Comparison of ENCODE assay signal across 8 cellular contexts in genomic region chr2:85541753-85542457, GRCh38. TPM values are rescaled to one million over a fixed set of nuclear protein-coding genes. Genes with fewer than 3 reads are reported as not detected.
A peak's percentile ranks its signal among the peaks of the same experiment; 100 is the strongest.
DNase-seq lines count a peak whose midpoint lies in the region; ATAC-seq and TF ChIP-seq lines count a peak whose summit lies in the region.

No MANE protein-coding gene starts in this region.

- H3K36me3 Mint-ChIP-seq in H9 (ENCODE audit: insufficient read depth in 1 of 3, low read depth in 3 of 3), result peaks cover 49 to 75% (median 58%) of the 10 kb centered on the region in 3 experiments
- peaks cover 3% of the 10 kb centered on the region for H3K36me3 Mint-ChIP-seq in T-helper 17 cell (ENCODE audit: low read depth)

- H3K23ac ChIP-seq in H9 (ENCODE audit: insufficient read length, low read depth, low read length), result no peak overlapping the region

- no peak overlapping the region for H2BK120ac ChIP-seq in H9 (ENCODE audit: low read depth, low read length, poor library complexity, severe bottlenecking)

- H3K36me3 ChIP-seq in esophagus (ENCODE audit: control insufficient read depth in 2 of 2, insufficient read depth in 2 of 2, low read length in 1 of 2), result peaks cover 10 to 15% of the 10 kb centered on the region in 2 donors
- H3K36me3 ChIP-seq in gastrocnemius medialis, result peaks cover 0 to 54% of the 10 kb centered on the region in 2 donors

- no peak for TF ChIP-seq CTCF in H9 (conservative IDR thresholded peaks at IDR 0.05)
- TF ChIP-seq CTCF in gastrocnemius medialis (IDR thresholded peaks at IDR 0.05 in 4 of 5, conservative IDR thresholded peaks at IDR 0.05 in 1 of 5), result no peak

- no peaks in the 10 kb centered on the region for H3K79me1 ChIP-seq in H9 (ENCODE audit: insufficient read depth, low read depth, low read length, poor library complexity, severe bottlenecking)

- peaks cover 5% of the 10 kb centered on the region; the same call in 1 of the 2 replicates for H3K27me3 Mint-ChIP-seq in H9 (ENCODE audit: low read depth)
- no peaks in the 10 kb centered on the region for H3K27me3 Mint-ChIP-seq in T-helper 17 cell

- no peak overlapping the region for H2BK15ac ChIP-seq in H9 (ENCODE audit: low read depth, low read length)

- no peak for ATAC-seq in T-helper 17 cell
- ATAC-seq in gastrocnemius medialis, result no peak

- peaks cover 25% of the 10 kb centered on the region for H3K79me2 ChIP-seq in H9 (ENCODE audit: insufficient read depth, low read length)

- no peaks in the 10 kb centered on the region for H4K20me1 ChIP-seq in H9 (ENCODE audit: control insufficient read depth, insufficient read depth, insufficient read length)

- H2AK5ac ChIP-seq in H9 (ENCODE audit: insufficient read length, low read length), result no peak overlapping the region

- peak overlapping the region; percentile 95 to 98 for H3K4me3 Mint-ChIP-seq in H9
- peak overlapping the region; percentile 31 for H3K4me3 Mint-ChIP-seq in T-helper 17 cell

- H3K27ac ChIP-seq in H9 (ENCODE audit: insufficient read length, low read depth, low read length), result no peak overlapping the region
- H3K27ac ChIP-seq in esophagus (ENCODE audit: low read depth in 2 of 2, low read length in 1 of 2), result peak overlapping the region; percentile 49 to 58
- peak overlapping the region; percentile 97 to 99 (median 98) for H3K27ac ChIP-seq in gastrocnemius medialis

- H2BK20ac ChIP-seq in H9 (ENCODE audit: low read depth, low read length, poor library complexity, severe bottlenecking), result no peak overlapping the region

- peak overlapping the region; percentile 26 for H3K9ac ChIP-seq in H9 (ENCODE audit: extremely low read depth, insufficient read length, low read length)

- peaks cover 36 to 49% of the 10 kb centered on the region in 2 experiments for H3K4me1 Mint-ChIP-seq in H9
- peaks cover 37% of the 10 kb centered on the region for H3K4me1 Mint-ChIP-seq in T-helper 17 cell

- no peak overlapping the region for H4K8ac ChIP-seq in H9 (replicated peaks; ENCODE audit: insufficient read length, low read depth, low read length)

- TF ChIP-seq POLR2A in gastrocnemius medialis (IDR thresholded peaks at IDR 0.05), result no peak

- no peak overlapping the region for H3K4ac ChIP-seq in H9 (ENCODE audit: low read depth, low read length)

- H3K4me3 ChIP-seq in esophagus (ENCODE audit: low read depth in 1 of 2, low read length in 2 of 2) (peak overlapping the region in 1 of 2 donors; percentile 67), gastrocnemius medialis (peak overlapping the region; percentile 74 to 90 (median 84))

- intact Hi-C loops in gastrocnemius medialis (cut with DNase I; ENCODE audit: low total_unique reads) (loop anchor here (2.0 kb wide), 1 partner anchor 61 kb away; the partner anchor contains the start of gene TMEM150A), head of caudate nucleus (cut with DNase I) (no loop called here)

- H3K27ac Mint-ChIP-seq in H9, result peak overlapping the region in 2 of 3 experiments; percentile 80 to 84; a peak in 2 of 7 replicates
- peak overlapping the region; percentile 94 for H3K27ac Mint-ChIP-seq in T-helper 17 cell

- no peak overlapping the region for H2AFZ ChIP-seq in H9 (ENCODE audit: low read length)

- no peak overlapping the region for H3T11ph ChIP-seq in H9 (ENCODE audit: low read length)

- H3K9me3 Mint-ChIP-seq in H9, result peaks cover 0 to 3% of the 10 kb centered on the region in 2 experiments; a peak in 1 of 5 replicates

- H3K4me1 ChIP-seq in H9 (ENCODE audit: insufficient read depth, low read length) (0 out of 2 replicates have a peak, but pooled peaks cover 2% of the 10 kb centered on the region), esophagus (ENCODE audit: control insufficient read depth in 2 of 2, insufficient read depth in 2 of 2, low read length in 1 of 2) (peaks cover 0 to 3% of the 10 kb centered on the region in 2 donors), gastrocnemius medialis (peaks cover 60 to 63% of the 10 kb centered on the region in 2 donors)

- peaks cover 17% of the 10 kb centered on the region for H3K23me2 ChIP-seq in H9 (ENCODE audit: insufficient read length, low read depth, low read length, poor library complexity, severe bottlenecking)

- H4K91ac ChIP-seq in H9 (ENCODE audit: insufficient read length, low read depth, low read length), result no peak overlapping the region

- H3K4me2 ChIP-seq in H9 (ENCODE audit: insufficient read depth, insufficient read length, low read length), result peak overlapping the region; percentile 86

- no peak for DNase-seq in H9
- no peak for DNase-seq in T-helper 17 cell
- no peak for DNase-seq in gastrocnemius medialis
- no peak for DNase-seq in NCI-H69 (lab: John Stamatoyannopoulos, UW)
- no peak for DNase-seq in head of caudate nucleus
- no peak for DNase-seq in effector CD8-positive, alpha-beta T cell (lab: John Stamatoyannopoulos, UW)
- no peak for DNase-seq in mesenteric fat pad (ENCODE audit: low spot score)

- no peak overlapping the region for H3K56ac ChIP-seq in H9 (ENCODE audit: insufficient read length, low read depth, low read length)

- no peak overlapping the region for H3K14ac ChIP-seq in H9 (ENCODE audit: insufficient read depth, low read length)

- no peak overlapping the region for H2BK12ac ChIP-seq in H9 (ENCODE audit: insufficient read length, low read depth, low read length)

- H3K27me3 ChIP-seq in H9 (ENCODE audit: insufficient read depth, low read length) (no peaks in the 10 kb centered on the region), esophagus (ENCODE audit: control insufficient read depth in 1 of 2, insufficient read depth in 2 of 2, low read length in 2 of 2) (no peaks in the 10 kb centered on the region), gastrocnemius medialis (no peaks in the 10 kb centered on the region)

- in situ Hi-C loops in gastrocnemius medialis (cut with MboI; ENCODE audit: low sequenced_read_pairs in 4 of 4), result no loop called here

- H4K5ac ChIP-seq in H9 (ENCODE audit: insufficient read length, low read depth, low read length), result no peak overlapping the region

- no peak overlapping the region for H3K18ac ChIP-seq in H9 (ENCODE audit: insufficient read length, low read depth, low read length)

- H3K9me3 ChIP-seq in H9 (ENCODE audit: control insufficient read depth, low read depth, low read length) (no peaks in the 10 kb centered on the region), T-helper 17 cell (ENCODE audit: control insufficient read depth, low read length, poor library complexity, severe bottlenecking) (no peaks in the 10 kb centered on the region), esophagus (ENCODE audit: control insufficient read depth in 2 of 2, insufficient read depth in 1 of 2, low read depth in 1 of 2, low read length in 1 of 2) (no peaks in the 10 kb centered on the region), gastrocnemius medialis (no peaks in the 10 kb centered on the region)

- no CpG with 5 or more reads among the region's 5 CpGs for WGBS in H9 (ENCODE audit: extremely low coverage, insufficient read length, low lambda C conversion rate)
- WGBS in esophagus, 2 donors, result 38 to 40% methylated on average over 5 of the region's 5 CpGs

- H2BK5ac ChIP-seq in H9 (ENCODE audit: insufficient read length, low read length), result no peak overlapping the region

RNA-seq across cellular contexts. Expression of gene MAT2A, which starts 2.9 kb away (rescaled TPM):
- total RNA-seq in H9 (2021) (447 and 459 TPM in 2 replicates), T-helper 17 cell (100 to 1,000 TPM in 1 of 2 donors, 10 to 100 TPM in 1; 98.6 to 110 TPM), gastrocnemius medialis (100 to 1,000 TPM in 1 of 4 donors, 10 to 100 TPM in 3; 33.2 to 131 (median 56.0) TPM), mesenteric fat pad (494 TPM)
- 100 to 1,000 TPM in 1 of 2 donors, 10 to 100 TPM in 1; 53.9 to 113 TPM for polyA plus RNA-seq in esophagus

RNA-seq across cellular contexts. Expression of gene GGCX, which starts 19.4 kb away (rescaled TPM):
- total RNA-seq in H9 (2021) (32.2 and 32.9 TPM in 2 replicates), T-helper 17 cell (10 to 100 TPM; 15.6 to 17.8 TPM), gastrocnemius medialis (10 to 100 TPM; 18.3 to 33.1 (median 28.2) TPM), mesenteric fat pad (45.6 TPM)
- 10 to 100 TPM; 10.2 to 18.1 TPM for polyA plus RNA-seq in esophagus

RNA-seq across cellular contexts. Expression of gene VAMP8, which starts 35.5 kb away (rescaled TPM):
- total RNA-seq in H9 (2021) (33.4 and 34.3 TPM in 2 replicates), T-helper 17 cell (100 to 1,000 TPM in 1 of 2 donors, 10 to 100 TPM in 1; 82.3 to 104 TPM), gastrocnemius medialis (10 to 100 TPM in 1 of 4 donors, 1 to 10 TPM in 3; 5.3 to 12.1 (median 7.1) TPM), mesenteric fat pad (73.3 TPM)
- polyA plus RNA-seq in esophagus, result 100 to 1,000 TPM; 337 to 430 TPM

RNA-seq across cellular contexts. Expression of gene VAMP5, which starts 42.3 kb away (rescaled TPM):
- total RNA-seq in H9 (2021) (0.57 and 0.59 TPM in 2 replicates), T-helper 17 cell (10 to 100 TPM; 38.2 to 39.5 TPM), gastrocnemius medialis (10 to 100 TPM; 19.9 to 47.0 (median 36.9) TPM), mesenteric fat pad (70.3 TPM)
- 10 to 100 TPM; 19.5 to 39.6 TPM for polyA plus RNA-seq in esophagus

RNA-seq across cellular contexts. Expression of gene RNF181, which starts 53.6 kb away (rescaled TPM):
- total RNA-seq in H9 (2021) (120 and 122 TPM in 2 replicates), T-helper 17 cell (10 to 100 TPM; 42.8 to 43.3 TPM), gastrocnemius medialis (100 to 1,000 TPM; 207 to 235 (median 215) TPM), mesenteric fat pad (110 TPM)
- 100 to 1,000 TPM; 159 to 189 TPM for polyA plus RNA-seq in esophagus
